Comparison of ENCODE assay signal across 10 cellular contexts in genomic region chr7:117780832-117781231, GRCh38.
DNase-seq lines count a peak whose midpoint lies in the region; ATAC-seq, FAIRE-seq and TF ChIP-seq lines count a peak whose summit lies in the region.
"Had no signal": no experiment of that assay in that cellular context is flagged by ENCODE, and none has a peak within 500 bp of the region (broad histone marks: within the 10 kb centered on the region; RNA-seq: fewer than 3 reads in every experiment).

No MANE protein-coding gene starts in this region.

- in situ Hi-C loops in K562 (cut with MboI), result no loop called here

- no peak for TF ChIP-seq CTCF in K562 (IDR thresholded peaks at IDR 0.05 in 2 of 3, conservative IDR thresholded peaks at IDR 0.05 in 1 of 3; ENCODE audit: insufficient read depth in 2 of 3, low read depth in 1 of 3, low read length in 3 of 3)

- H3K4me3 Mint-ChIP-seq in stimulated activated memory B cell treated with anti-CD40 and anti-IgM and Interleukin-4, amounts not matched to agents 10 μg/mL and 1 μg/mL and 100 μg/mL, for 72 hours, result no peak overlapping the region
- H3K4me3 Mint-ChIP-seq in activated T-helper 17 cell treated with anti-CD3 and anti-CD28 coated beads, Interleukin-2, amount 50 U/mL, for 72 hours, result no peak overlapping the region
- H3K4me3 Mint-ChIP-seq: endodermal cell had no signal

- no peaks in the 10 kb centered on the region for H3K79me2 ChIP-seq in K562 (ENCODE audit: control insufficient read depth, insufficient read depth, low read length)

- H3K4me1 ChIP-seq in K562 (replicated peaks in 1 of 2; ENCODE audit: control insufficient read depth in 2 of 2, insufficient read depth in 2 of 2, low read length in 2 of 2), result no peaks in the 10 kb centered on the region

- POLR2A ChIA-PET in K562 (lab: Yijun Ruan, JAX), result no interaction called here

- H3K4me1 Mint-ChIP-seq in stimulated activated memory B cell treated with anti-CD40 and anti-IgM and Interleukin-4, amounts not matched to agents 10 μg/mL and 1 μg/mL and 100 μg/mL, for 72 hours, result peaks cover 6% of the 10 kb centered on the region
- no peaks in the 10 kb centered on the region for H3K4me1 Mint-ChIP-seq in activated T-helper 17 cell treated with anti-CD3 and anti-CD28 coated beads, Interleukin-2, amount 50 U/mL, for 72 hours
- H3K4me1 Mint-ChIP-seq: endodermal cell had no signal

- H3K27me3 Mint-ChIP-seq in stimulated activated memory B cell treated with anti-CD40 and anti-IgM and Interleukin-4, amounts not matched to agents 10 μg/mL and 1 μg/mL and 100 μg/mL, for 72 hours, result no peaks in the 10 kb centered on the region
- H3K27me3 Mint-ChIP-seq in activated T-helper 17 cell treated with anti-CD3 and anti-CD28 coated beads, Interleukin-2, amount 50 U/mL, for 72 hours, result no peaks in the 10 kb centered on the region

- H3K27me3 ChIP-seq in K562 (ENCODE audit: control insufficient read depth in 2 of 2, insufficient read depth in 2 of 2, low read length in 2 of 2), result no peaks in the 10 kb centered on the region

- peak; percentile 87 for ATAC-seq in GM19455 (IDR thresholded peaks at IDR 0.05; ENCODE audit: unreplicated experiment)
- ATAC-seq in HG03064 (IDR thresholded peaks at IDR 0.05; ENCODE audit: low read depth, unreplicated experiment), result peak; percentile 89
- no peak for ATAC-seq in K562
- ATAC-seq in stimulated activated memory B cell treated with anti-CD40 and anti-IgM and Interleukin-4, amounts not matched to agents 10 μg/mL and 1 μg/mL and 100 μg/mL, for 72 hours, result no peak
- no peak for ATAC-seq in activated T-helper 17 cell treated with anti-CD3 and anti-CD28 coated beads, Interleukin-2, amount 50 U/mL, for 72 hours (replicated peaks)

- H4K20me1 ChIP-seq in K562 (replicated peaks; ENCODE audit: control insufficient read depth, insufficient read depth, low read length), result no peaks in the 10 kb centered on the region

- TF ChIP-seq POLR2A in K562 (conservative IDR thresholded peaks at IDR 0.05), result no peak

- no peak overlapping the region for H3K27ac ChIP-seq in K562 (ENCODE audit: extremely low read depth, low read depth, low read length)

- H3K9me1 ChIP-seq in K562 (ENCODE audit: control insufficient read depth, insufficient read depth, low read length), result no peaks in the 10 kb centered on the region

- no peak for TF ChIP-seq EP300 in K562 (IDR thresholded peaks at IDR 0.05; ENCODE audit: low read length)

- H3K4me2 ChIP-seq in K562 (ENCODE audit: insufficient read depth, low read length), result no peak overlapping the region

- H3K36me3 ChIP-seq in K562 (ENCODE audit: control insufficient read depth, insufficient read depth, low read length), result no peaks in the 10 kb centered on the region

- CTCF ChIA-PET in K562 (lab: Yijun Ruan, JAX; ENCODE audit: low intra/inter-chr PET ratio), result no interaction called here

- H3K4me3 ChIP-seq in K562, result no peak overlapping the region

- 15% methylated on average over 2 of the region's 2 CpGs for WGBS in K562 (ENCODE audit: insufficient coverage, low coverage, missing lambda C conversion rate)

- H3K27ac Mint-ChIP-seq in stimulated activated memory B cell treated with anti-CD40 and anti-IgM and Interleukin-4, amounts not matched to agents 10 μg/mL and 1 μg/mL and 100 μg/mL, for 72 hours, result no peak overlapping the region
- H3K27ac Mint-ChIP-seq in activated T-helper 17 cell treated with anti-CD3 and anti-CD28 coated beads, Interleukin-2, amount 50 U/mL, for 72 hours, result no peak overlapping the region
- H3K27ac Mint-ChIP-seq: endodermal cell had no signal

- peak overlapping the region; percentile 51 for H2AFZ ChIP-seq in K562 (ENCODE audit: low read depth, low read length)

- no peaks in the 10 kb centered on the region for H3K36me3 Mint-ChIP-seq in stimulated activated memory B cell treated with anti-CD40 and anti-IgM and Interleukin-4, amounts not matched to agents 10 μg/mL and 1 μg/mL and 100 μg/mL, for 72 hours
- no peaks in the 10 kb centered on the region for H3K36me3 Mint-ChIP-seq in activated T-helper 17 cell treated with anti-CD3 and anti-CD28 coated beads, Interleukin-2, amount 50 U/mL, for 72 hours (ENCODE audit: low read depth)

- no TSS peak for BruUV-seq in K562 (replicated peaks; lab: Mats Ljungman, UMichigan)

- no peaks in the 10 kb centered on the region for H3K9me3 Mint-ChIP-seq in stimulated activated memory B cell treated with anti-CD40 and anti-IgM and Interleukin-4, amounts not matched to agents 10 μg/mL and 1 μg/mL and 100 μg/mL, for 72 hours
- no peaks in the 10 kb centered on the region for H3K9me3 Mint-ChIP-seq in activated T-helper 17 cell treated with anti-CD3 and anti-CD28 coated beads, Interleukin-2, amount 50 U/mL, for 72 hours
- H3K9me3 Mint-ChIP-seq: endodermal cell had no signal

- DNase-seq in Ammon's horn (ENCODE audit: low spot score) (peak; percentile 42), K562 (ENCODE audit: extremely low read depth in 1 of 4, low spot score in 3 of 4) (no peak), NCI-H446 treated with DMSO at 0.1 percent for 48 hours (lab: John Stamatoyannopoulos, UW) (no peak)
- DNase-seq in activated CD4-positive, alpha-beta T cell treated with anti-CD3 and anti-CD28 coated beads, Interleukin-2, amount 50 U/mL, for 1 hour, result no peak
- DNase-seq: activated CD4-positive, alpha-beta T cell treated with anti-CD3 and anti-CD28 coated beads for 4 hours; endodermal cell had no signal

- intact Hi-C loops in K562 (cut with micrococcal nuclease), result no loop called here

- no peak for FAIRE-seq in K562 (lab: Jason Lieb, UNC)

- no peaks in the 10 kb centered on the region for H3K9me3 ChIP-seq in K562 (replicated peaks; ENCODE audit: control insufficient read depth, insufficient read depth, low read depth, low read length)

- no peak overlapping the region for H3K9ac ChIP-seq in K562 (ENCODE audit: insufficient read depth in 1 of 2, low read depth in 2 of 2, low read length in 2 of 2)

- TF ChIP-seq RAD21 in K562 (CRISPR knock-in tag; conservative IDR thresholded peaks at IDR 0.05 in 1 of 2, IDR thresholded peaks at IDR 0.05 in 1 of 2), result no peak

TF ChIP-seq in K562, 482 proteins besides CTCF, POLR2A, EP300 and RAD21:
- peak; percentile 56; the same call in 1 of the 2 replicates for TF ChIP-seq NFE2 (IDR thresholded peaks at IDR 0.05; ENCODE audit: low read depth)
- TF ChIP-seq ZNF311 (CRISPR knock-in tag; IDR thresholded peaks at IDR 0.05), result no peak
- TF ChIP-seq BRD4 (IDR thresholded peaks at IDR 0.05), result no peak
- TF ChIP-seq ATF6 (CRISPR knock-in tag; IDR thresholded peaks at IDR 0.05), result no peak

Comparison
In these comparisons a context has a peak if more than half of its experiments do, and no peak if none do; other contexts are left out.
1. ATAC-seq: peak in GM19455 (single experiment) and HG03064 (single experiment); none in K562 (single experiment), stimulated activated memory B cell treated with anti-CD40 and anti-IgM and Interleukin-4, amounts not matched to agents 10 μg/mL and 1 μg/mL and 100 μg/mL, for 72 hours (single experiment) and activated T-helper 17 cell treated with anti-CD3 and anti-CD28 coated beads, Interleukin-2, amount 50 U/mL, for 72 hours (single experiment).